In the genomic region with DNA sequence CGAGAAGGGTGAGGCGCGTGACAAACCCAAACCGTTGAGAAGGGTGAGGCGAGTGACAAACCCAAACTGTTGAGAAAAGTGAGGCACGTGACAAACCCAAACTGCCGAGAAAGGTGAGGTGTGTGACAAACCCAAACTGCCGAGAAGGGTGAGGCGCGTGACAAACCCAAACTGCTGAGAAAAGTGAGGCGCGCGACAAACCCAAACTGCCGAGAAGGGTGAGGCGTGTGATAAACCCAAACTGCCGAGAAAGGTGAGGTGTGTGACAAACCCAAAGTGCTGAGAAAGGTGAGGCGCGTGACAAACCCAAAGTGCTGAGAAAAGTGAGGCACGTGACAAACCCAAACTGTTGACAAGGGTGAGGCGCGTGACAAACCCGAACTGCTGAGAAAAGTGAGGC, we compare ENCODE assay signal across 24 cellular contexts. TPM values are rescaled to one million over a fixed set of nuclear protein-coding genes. Genes with fewer than 3 reads are reported as not detected.
DNase-seq lines count a peak whose midpoint lies in the region; ATAC-seq, FAIRE-seq and TF ChIP-seq lines count a peak whose summit lies in the region.
"Had no signal": no experiment of that assay in that cellular context is flagged by ENCODE, and none has a peak within 500 bp of the region (broad histone marks: within the 10 kb centered on the region; RNA-seq: fewer than 3 reads in every experiment).

No MANE protein-coding gene starts in this region.

- FAIRE-seq in K562 (lab: Jason Lieb, UNC) = no peak
- FAIRE-seq: A204.1, endothelial cell of umbilical vein, GM12878, HepG2 had no signal

- H2AK5ac ChIP-seq in neuronal stem cell (ENCODE audit: low read depth, low read length) = no peak overlapping the region

- H3K27me3 Mint-ChIP-seq in activated CD8-positive, alpha-beta memory T cell treated with anti-CD3 and anti-CD28 coated beads, Interleukin-2, amount 10 ng/mL, durations not matched to agents 7 days and 5 days = no peaks in the 10 kb centered on the region
- no peaks in the 10 kb centered on the region for H3K27me3 Mint-ChIP-seq in T-cell
- H3K27me3 Mint-ChIP-seq: brain had no signal

- no peak for TF ChIP-seq EP300 in K562 (IDR thresholded peaks at IDR 0.05; ENCODE audit: low read length)

- H3K9me3 ChIP-seq in K562 (replicated peaks; ENCODE audit: control insufficient read depth, insufficient read depth, low read depth, low read length) (peaks cover 16% of the 10 kb centered on the region; the same call in 1 of the 2 replicates), neuronal stem cell (replicated peaks in 1 of 2; ENCODE audit: control insufficient read depth in 2 of 2, insufficient read depth in 1 of 2, low read depth in 1 of 2, low read length in 2 of 2) (peaks cover 2 to 9% of the 10 kb centered on the region in 2 donors)

- WGBS in K562 (ENCODE audit: insufficient coverage, low coverage, missing lambda C conversion rate) = 99% methylated on average over 22 of the region's 22 CpGs
- WGBS in neuronal stem cell (ENCODE audit: extremely low coverage in 2 of 2, insufficient read length in 2 of 2, insufficient replicate concordance in 1 of 2), 2 donors = no CpG with 5 or more reads among the region's 22 CpGs

- H3K14ac ChIP-seq in neuronal stem cell (ENCODE audit: low read length) = no peak overlapping the region

- H3K27me3 ChIP-seq in K562 (ENCODE audit: control insufficient read depth in 2 of 2, insufficient read depth in 2 of 2, low read length in 2 of 2) (no peaks in the 10 kb centered on the region), neuronal stem cell (ENCODE audit: control insufficient read depth in 3 of 3, insufficient read depth in 3 of 3, low read depth in 1 of 3, low read length in 3 of 3) (no peaks in the 10 kb centered on the region)
- H3K27me3 ChIP-seq: BLaER1 had no signal

- no peak overlapping the region for H3K9ac ChIP-seq in K562 (ENCODE audit: insufficient read depth in 1 of 2, low read depth in 2 of 2, low read length in 2 of 2)
- no peak overlapping the region for H3K9ac ChIP-seq in neuronal stem cell (ENCODE audit: low read depth, low read length, poor library complexity)
- H3K9ac ChIP-seq: BLaER1 had no signal

- peaks cover 56% of the 10 kb centered on the region for H3K36me3 Mint-ChIP-seq in activated CD8-positive, alpha-beta memory T cell treated with anti-CD3 and anti-CD28 coated beads, Interleukin-2, amount 10 ng/mL, durations not matched to agents 7 days and 5 days
- H3K36me3 Mint-ChIP-seq in T-cell = peaks cover 27% of the 10 kb centered on the region

- H3K27ac ChIP-seq in K562 (ENCODE audit: extremely low read depth, low read depth, low read length) = no peak overlapping the region
- no peak overlapping the region for H3K27ac ChIP-seq in neuronal stem cell (replicated peaks; ENCODE audit: low read length)
- H3K27ac ChIP-seq: BLaER1, VCaP had no signal

- H2AFZ ChIP-seq in K562 (ENCODE audit: low read depth, low read length) (no peak overlapping the region), neuronal stem cell (ENCODE audit: low read length) (no peak overlapping the region)

- H3K4me1 ChIP-seq in K562 (replicated peaks in 1 of 2; ENCODE audit: control insufficient read depth in 2 of 2, insufficient read depth in 2 of 2, low read length in 2 of 2) (peaks cover 0 to 6% of the 10 kb centered on the region in 2 experiments; a peak in 2 of 5 replicates), neuronal stem cell (ENCODE audit: control insufficient read depth in 2 of 2, insufficient read depth in 1 of 2, low read depth in 1 of 2, low read length in 2 of 2) (no peaks in the 10 kb centered on the region)

- TF ChIP-seq CTCF in K562 (IDR thresholded peaks at IDR 0.05 in 2 of 3, conservative IDR thresholded peaks at IDR 0.05 in 1 of 3; ENCODE audit: insufficient read depth in 2 of 3, low read depth in 1 of 3, low read length in 3 of 3) = no peak

- no peak overlapping the region for H3K4ac ChIP-seq in neuronal stem cell (ENCODE audit: low read length)

- ATAC-seq in activated CD8-positive, alpha-beta memory T cell treated with anti-CD3 and anti-CD28 coated beads, Interleukin-2, amount 10 ng/mL, durations not matched to agents 7 days and 5 days = no peak
- ATAC-seq in T-cell (replicated peaks in 1 of 4) = peak in 1 of 4 experiments; percentile 38
- ATAC-seq in K562 = no peak
- no peak for ATAC-seq in HG03095 (IDR thresholded peaks at IDR 0.05; ENCODE audit: unreplicated experiment)
- no peak for ATAC-seq in GM18520 (IDR thresholded peaks at IDR 0.05; ENCODE audit: unreplicated experiment)
- ATAC-seq: GM12878, HepG2 had no signal

- peaks cover 18% of the 10 kb centered on the region for H3K9me3 Mint-ChIP-seq in activated CD8-positive, alpha-beta memory T cell treated with anti-CD3 and anti-CD28 coated beads, Interleukin-2, amount 10 ng/mL, durations not matched to agents 7 days and 5 days (ENCODE audit: low read depth)
- peaks cover 0 to 3% (median 0%) of the 10 kb centered on the region in 3 donors for H3K9me3 Mint-ChIP-seq in T-cell

- H4K20me1 ChIP-seq in K562 (replicated peaks; ENCODE audit: control insufficient read depth, insufficient read depth, low read length) = no peaks in the 10 kb centered on the region

- peaks cover 10% of the 10 kb centered on the region for H3K79me1 ChIP-seq in neuronal stem cell (ENCODE audit: low read depth, low read length)

- peak overlapping the region; percentile 75 for H3K27ac Mint-ChIP-seq in activated CD8-positive, alpha-beta memory T cell treated with anti-CD3 and anti-CD28 coated beads, Interleukin-2, amount 10 ng/mL, durations not matched to agents 7 days and 5 days
- peak overlapping the region; percentile 74 to 86 for H3K27ac Mint-ChIP-seq in T-cell
- H3K27ac Mint-ChIP-seq: brain had no signal

- H3K36me3 ChIP-seq in K562 (ENCODE audit: control insufficient read depth, insufficient read depth, low read length) = peaks cover 36% of the 10 kb centered on the region
- H3K36me3 ChIP-seq in neuronal stem cell (replicated peaks in 1 of 2; ENCODE audit: control insufficient read depth in 2 of 2, insufficient read depth in 2 of 2, low read length in 2 of 2) = peaks cover 4 to 10% of the 10 kb centered on the region in 2 donors

- no peak overlapping the region for H2BK15ac ChIP-seq in neuronal stem cell (ENCODE audit: low read length)

- CTCF ChIA-PET in activated CD8-positive, alpha-beta memory T cell treated with anti-CD3 and anti-CD28 coated beads, Interleukin-2, amount 10 ng/mL, durations not matched to agents 7 days and 5 days (lab: Charles Lee) = no interaction called here
- CTCF ChIA-PET in T-cell (lab: Charles Lee) = interaction anchor here in 1 of 2 donors (0.7 kb wide), 1 partner anchor 20 kb away, joined by 3 read pairs; no protein-coding TSS in a partner anchor
- CTCF ChIA-PET in K562 (lab: Yijun Ruan, JAX; ENCODE audit: low intra/inter-chr PET ratio) = no interaction called here

- intact Hi-C loops in K562 (cut with micrococcal nuclease) = no loop called here

- H3K4me2 ChIP-seq in K562 (ENCODE audit: insufficient read depth, low read length) (no peak overlapping the region), neuronal stem cell (ENCODE audit: insufficient read depth, low read length, poor library complexity, severe bottlenecking) (peak overlapping the region; percentile 11)
- H3K4me2 ChIP-seq: BLaER1 had no signal

- no peak for TF ChIP-seq POLR2A in K562 (conservative IDR thresholded peaks at IDR 0.05)

- H2BK5ac ChIP-seq in neuronal stem cell (ENCODE audit: low read length) = no peak overlapping the region

- H2BK120ac ChIP-seq in neuronal stem cell (ENCODE audit: low read depth, low read length) = no peak overlapping the region

- no TSS peak for BruUV-seq in K562 (replicated peaks; lab: Mats Ljungman, UMichigan)

- TF ChIP-seq RAD21 in K562 (CRISPR knock-in tag; conservative IDR thresholded peaks at IDR 0.05 in 1 of 2, IDR thresholded peaks at IDR 0.05 in 1 of 2) = no peak

- H4K91ac ChIP-seq in neuronal stem cell (ENCODE audit: low read depth, low read length, poor library complexity) = no peak overlapping the region

- H3K18ac ChIP-seq in neuronal stem cell (ENCODE audit: low read length) = no peak overlapping the region

- H3K9me1 ChIP-seq in K562 (ENCODE audit: control insufficient read depth, insufficient read depth, low read length) = no peaks in the 10 kb centered on the region

- H3K4me1 Mint-ChIP-seq in activated CD8-positive, alpha-beta memory T cell treated with anti-CD3 and anti-CD28 coated beads, Interleukin-2, amount 10 ng/mL, durations not matched to agents 7 days and 5 days = peaks cover 27% of the 10 kb centered on the region
- H3K4me1 Mint-ChIP-seq in T-cell = peaks cover 61 to 77% (median 73%) of the 10 kb centered on the region in 3 donors

- H3K4me3 ChIP-seq in K562 (no peak overlapping the region), neuronal stem cell (ENCODE audit: low read length in 2 of 2) (no peak overlapping the region)
- H3K4me3 ChIP-seq: BLaER1, GM12878 had no signal

- H4K8ac ChIP-seq in neuronal stem cell (ENCODE audit: low read depth, low read length) = no peak overlapping the region

- peak overlapping the region; percentile 33 for H3K4me3 Mint-ChIP-seq in activated CD8-positive, alpha-beta memory T cell treated with anti-CD3 and anti-CD28 coated beads, Interleukin-2, amount 10 ng/mL, durations not matched to agents 7 days and 5 days
- H3K4me3 Mint-ChIP-seq in T-cell = peak overlapping the region in 2 of 3 donors; percentile 28 to 49
- H3K4me3 Mint-ChIP-seq: brain had no signal

- no peak for DNase-seq in activated CD8-positive, alpha-beta memory T cell treated with anti-CD3 and anti-CD28 coated beads, Interleukin-2, amount 10 ng/mL, durations not matched to agents 7 days and 5 days
- DNase-seq in activated CD8-positive, alpha-beta memory T cell treated with anti-CD3 and anti-CD28 coated beads, Interleukin-2, amount 50 U/mL, for 4 hours = no peak
- DNase-seq in T-cell (peak in 14 of 34 experiments; percentile 17 to 62 (median 40)), K562 (ENCODE audit: extremely low read depth in 1 of 4, low spot score in 3 of 4) (no peak), neuronal stem cell (ENCODE audit: low spot score) (no peak), SIG-M5 (lab: John Stamatoyannopoulos, UW) (no peak)
- DNase-seq: activated effector memory CD4-positive, alpha-beta T cell treated with anti-CD3 and anti-CD28 coated beads, Interleukin-2, amount 50 U/mL, for 16 hours; cortex of kidney; DMS153; GF-D8; H7; hippocampal formation; NCI-H1417; NCI-H526; Right ventricle myocardium superior had no signal

- in situ Hi-C loops in K562 (cut with MboI) = no loop called here

- peaks cover 89% of the 10 kb centered on the region for H3K79me2 ChIP-seq in K562 (ENCODE audit: control insufficient read depth, insufficient read depth, low read length)

- H3K23ac ChIP-seq in neuronal stem cell (ENCODE audit: low read depth, low read length, poor library complexity) = no peak overlapping the region

- POLR2A ChIA-PET in T-cell (lab: Charles Lee) = no interaction called here
- POLR2A ChIA-PET in K562 (lab: Yijun Ruan, JAX) = interaction anchor here (0.6 kb wide), 1 partner anchor 303 kb away, joined by 4 read pairs; no protein-coding TSS in a partner anchor

- H2BK12ac ChIP-seq in neuronal stem cell (ENCODE audit: low read length) = no peak overlapping the region

RNA-seq across cellular contexts. Expression of a gene that starts 25.0 kb away (rescaled TPM):
- total RNA-seq in activated CD8-positive, alpha-beta memory T cell treated with anti-CD3 and anti-CD28 coated beads, Interleukin-2, amount 10 ng/mL, durations not matched to agents 7 days and 5 days = 10 to 100 TPM; 79.8 to 86.0 TPM
- total RNA-seq in T-cell (100 to 1,000 TPM in 4 of 5 donors, 10 to 100 TPM in 1; 99.0 to 122 (median 116) TPM), K562 (2014; rRNA removed) (64.7 and 68.7 TPM in 2 replicates), K562 (2014; rRNA removed; fragmentation: Illumina TruSeq; extraction: Trizol) (70.9 and 72.5 TPM in 2 replicates), K562 (2015; rRNA removed; fragmentation: Illumina TruSeq; extraction: Trizol) (63.1 and 67.1 TPM in 2 replicates), K562 (2021) (62.4 and 67.5 TPM in 2 replicates)
- total RNA-seq in K562 (2011; cell fraction: chromatin; rRNA removed; ENCODE audit: low replicate concordance) = 111 and 160 TPM in 2 replicates
- 87.6 and 91.1 TPM in 2 replicates for total RNA-seq in K562 (2011; cell fraction: nucleolus; rRNA removed)
- total RNA-seq in K562 (2011; cell fraction: nucleoplasm; rRNA removed) = 118 and 155 TPM in 2 replicates
- polyA plus RNA-seq in K562 (2011; rRNA removed) (57.5 and 86.9 TPM in 2 replicates), K562 (2014; fragmentation: Illumina TruSeq; extraction: Trizol) (55.5 and 58.2 TPM in 2 replicates), K562 (2014; fragmentation: Nextera tagmentation; extraction: Ambion mirVana) (1 to 10 TPM; 5.8 to 8.3 TPM), K562 (2014; rRNA removed) (44.0 and 45.2 TPM in 2 replicates)
- 44.1 and 45.9 TPM in 2 replicates for polyA plus RNA-seq in K562 (2011; cell fraction: cytosol; rRNA removed)
- polyA plus RNA-seq in K562 (2011; cell fraction: nucleus; rRNA removed) = 43.3 and 60.6 TPM in 2 replicates
- polyA plus RNA-seq in K562 (2012) = 47.5 and 54.2 TPM in 2 replicates
- polyA minus RNA-seq in K562 (2011; rRNA and poly(A)+ RNA removed) = 119 and 154 TPM in 2 replicates
- polyA minus RNA-seq in K562 (2011; cell fraction: cytosol; rRNA and poly(A)+ RNA removed) = 70.0 and 93.0 TPM in 2 replicates
- polyA minus RNA-seq in K562 (2011; cell fraction: nucleus; rRNA and poly(A)+ RNA removed) = 35.4 and 43.4 TPM in 2 replicates
- 11.4 TPM for polyA plus RNA-seq in neuronal stem cell (2013, experiment 1 of 2)
- polyA plus RNA-seq in neuronal stem cell (2013, experiment 2 of 2) = 11.9 TPM

RNA-seq across cellular contexts. Expression of a gene that starts 52.0 kb away (rescaled TPM):
- total RNA-seq in activated CD8-positive, alpha-beta memory T cell treated with anti-CD3 and anti-CD28 coated beads, Interleukin-2, amount 10 ng/mL, durations not matched to agents 7 days and 5 days = 10 to 100 TPM; 10.7 to 15.6 TPM
- 10 to 100 TPM; 12.7 to 20.6 (median 15.1) TPM for total RNA-seq in T-cell
- 95.4 and 308 TPM in 2 replicates for total RNA-seq in K562 (2011; cell fraction: chromatin; rRNA removed; ENCODE audit: low replicate concordance)
- total RNA-seq in K562 (2011; cell fraction: nucleolus; rRNA removed) = 44.7 and 52.6 TPM in 2 replicates
- total RNA-seq in K562 (2011; cell fraction: nucleoplasm; rRNA removed) = 111 and 142 TPM in 2 replicates
- total RNA-seq in K562 (2014; rRNA removed) = 24.7 and 28.3 TPM in 2 replicates
- 21.9 and 24.0 TPM in 2 replicates for total RNA-seq in K562 (2014; rRNA removed; fragmentation: Illumina TruSeq; extraction: Trizol)
- 17.7 and 20.6 TPM in 2 replicates for total RNA-seq in K562 (2015; rRNA removed; fragmentation: Illumina TruSeq; extraction: Trizol)
- total RNA-seq in K562 (2021) = 23.1 and 27.1 TPM in 2 replicates
- 33.3 and 37.9 TPM in 2 replicates for polyA plus RNA-seq in K562 (2011; rRNA removed)
- 44.5 and 61.9 TPM in 2 replicates for polyA plus RNA-seq in K562 (2011; cell fraction: cytosol; rRNA removed)
- polyA plus RNA-seq in K562 (2011; cell fraction: nucleus; rRNA removed) = 138 and 267 TPM in 2 replicates
- polyA plus RNA-seq in K562 (2012) = 27.1 and 46.7 TPM in 2 replicates
- 20.3 and 36.5 TPM in 2 replicates for polyA plus RNA-seq in K562 (2014; fragmentation: Illumina TruSeq; extraction: Trizol)
- polyA plus RNA-seq in K562 (2014; fragmentation: Nextera tagmentation; extraction: Ambion mirVana) = 1 to 10 TPM; 1.3 to 1.6 TPM
- 39.3 and 42.5 TPM in 2 replicates for polyA plus RNA-seq in K562 (2014; rRNA removed)
- 42.0 and 45.1 TPM in 2 replicates for polyA minus RNA-seq in K562 (2011; rRNA and poly(A)+ RNA removed)
- polyA minus RNA-seq in K562 (2011; cell fraction: cytosol; rRNA and poly(A)+ RNA removed) = 20.7 and 21.2 TPM in 2 replicates
- polyA minus RNA-seq in K562 (2011; cell fraction: nucleus; rRNA and poly(A)+ RNA removed) = 40.8 and 41.6 TPM in 2 replicates
- polyA plus RNA-seq in neuronal stem cell (2013, experiment 1 of 2) = 14.3 TPM
- polyA plus RNA-seq in neuronal stem cell (2013, experiment 2 of 2) = 17.2 TPM
